ENCODE assay signal across 9 cellular contexts in the genomic region with DNA sequence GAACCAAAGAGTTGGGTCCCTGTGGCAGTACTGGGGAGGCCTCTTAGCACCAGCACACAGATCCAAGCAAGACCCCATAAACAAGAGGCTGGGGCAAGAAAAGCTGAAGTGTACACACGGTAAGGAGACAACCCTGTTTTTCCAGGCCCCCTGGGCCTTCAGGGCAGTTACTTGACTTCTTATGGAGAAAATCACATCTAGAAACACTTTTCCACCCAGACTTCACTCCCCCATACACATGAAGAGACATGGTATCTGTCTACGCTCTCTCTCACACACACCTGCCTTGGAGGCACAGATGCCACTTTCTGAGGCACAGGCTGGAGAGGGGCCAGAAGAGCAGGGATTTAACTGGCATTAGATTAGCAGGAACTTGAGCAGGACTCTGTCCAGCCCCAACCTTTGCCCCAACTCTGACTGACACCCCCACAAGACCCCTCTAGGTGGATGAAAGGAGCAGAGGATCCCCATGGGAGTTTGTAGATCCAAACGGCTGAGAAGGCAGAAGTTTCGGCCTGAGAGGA. TPM values are rescaled to one million over a fixed set of nuclear protein-coding genes. Genes with fewer than 3 reads are reported as not detected.
DNase-seq lines count a peak whose midpoint lies in the region; ATAC-seq and TF ChIP-seq lines count a peak whose summit lies in the region.
"Had no signal": no experiment of that assay in that cellular context is flagged by ENCODE, and none has a peak within 500 bp of the region (broad histone marks: within the 10 kb centered on the region; RNA-seq: fewer than 3 reads in every experiment).

No MANE protein-coding gene starts in this region.

- ATAC-seq in activated naive CD8-positive, alpha-beta T cell treated with anti-CD3 and anti-CD28 coated beads, Interleukin-2, amount 10 ng/mL, durations not matched to agents 7 days and 5 days (ENCODE audit: low read depth): no peak
- ATAC-seq in left lobe of liver (peak; percentile 33), GM21529 (IDR thresholded peaks at IDR 0.05; ENCODE audit: unreplicated experiment) (no peak)

- H3K9me3 ChIP-seq in suprapubic skin: no peaks in the 10 kb centered on the region

- H3K4me3 ChIP-seq in suprapubic skin: peak overlapping the region; percentile 69

- no peak for TF ChIP-seq CTCF in suprapubic skin (IDR thresholded peaks at IDR 0.05)

- peak overlapping the region; percentile 71 for H3K27ac ChIP-seq in suprapubic skin

- H3K27ac Mint-ChIP-seq in activated CD4-positive, alpha-beta T cell treated with anti-CD3 and anti-CD28 coated beads, Interleukin-2, amount 10 ng/mL, durations not matched to agents 7 days and 5 days: peak overlapping the region; percentile 88
- peak overlapping the region; percentile 82 for H3K27ac Mint-ChIP-seq in activated naive CD8-positive, alpha-beta T cell treated with anti-CD3 and anti-CD28 coated beads, Interleukin-2, amount 10 ng/mL, durations not matched to agents 7 days and 5 days

- POLR2A ChIA-PET in activated CD4-positive, alpha-beta T cell treated with anti-CD3 and anti-CD28 coated beads, Interleukin-2, amount 10 ng/mL, durations not matched to agents 7 days and 5 days (lab: Charles Lee): no interaction called here
- POLR2A ChIA-PET in activated naive CD8-positive, alpha-beta T cell treated with anti-CD3 and anti-CD28 coated beads, Interleukin-2, amount 10 ng/mL, durations not matched to agents 7 days and 5 days (lab: Charles Lee): no interaction called here

- peak overlapping the region; percentile 86 for H3K4me3 Mint-ChIP-seq in activated CD4-positive, alpha-beta T cell treated with anti-CD3 and anti-CD28 coated beads, Interleukin-2, amount 10 ng/mL, durations not matched to agents 7 days and 5 days
- peak overlapping the region; percentile 90 for H3K4me3 Mint-ChIP-seq in activated naive CD8-positive, alpha-beta T cell treated with anti-CD3 and anti-CD28 coated beads, Interleukin-2, amount 10 ng/mL, durations not matched to agents 7 days and 5 days

- no peak for TF ChIP-seq POLR2A in suprapubic skin (IDR thresholded peaks at IDR 0.05)

- no peaks in the 10 kb centered on the region for H3K27me3 ChIP-seq in suprapubic skin

- H3K36me3 ChIP-seq in suprapubic skin: peaks cover 17% of the 10 kb centered on the region

- no peak for TF ChIP-seq EP300 in suprapubic skin (IDR thresholded peaks at IDR 0.05)

- CTCF ChIA-PET in activated CD4-positive, alpha-beta T cell treated with anti-CD3 and anti-CD28 coated beads, Interleukin-2, amount 10 ng/mL, durations not matched to agents 7 days and 5 days (lab: Charles Lee): interaction anchor here (1.7 kb wide), 1 partner anchor 10 kb away, joined by 3 read pairs; a partner anchor contains a TSS

- H3K4me1 ChIP-seq in suprapubic skin: peaks cover 57% of the 10 kb centered on the region

- 56% methylated on average over 4 of the region's 4 CpGs for WGBS in suprapubic skin

- no peak for DNase-seq in activated CD4-positive, alpha-beta T cell treated with anti-CD3 and anti-CD28 coated beads, Interleukin-2, amount 10 ng/mL, durations not matched to agents 7 days and 5 days
- DNase-seq in activated CD4-positive, alpha-beta T cell treated with anti-CD3 and anti-CD28 coated beads, Interleukin-2, amount 50 U/mL, for 1 hour: no peak
- no peak for DNase-seq in activated naive CD8-positive, alpha-beta T cell treated with anti-CD3 and anti-CD28 coated beads, Interleukin-2, amount 10 ng/mL, durations not matched to agents 7 days and 5 days
- peak; percentile 80 for DNase-seq in left lobe of liver (ENCODE audit: low spot score)
- DNase-seq in suprapubic skin (ENCODE audit: low spot score in 2 of 2): no peak
- DNase-seq in GM19240 (ENCODE audit: insufficient read length, low spot score): no peak
- no peak for DNase-seq in NCI-H748 treated with DMSO at 0.1 percent for 48 hours (lab: John Stamatoyannopoulos, UW)

- H3K4me1 Mint-ChIP-seq in activated CD4-positive, alpha-beta T cell treated with anti-CD3 and anti-CD28 coated beads, Interleukin-2, amount 10 ng/mL, durations not matched to agents 7 days and 5 days: peaks cover 59% of the 10 kb centered on the region
- H3K4me1 Mint-ChIP-seq in activated naive CD8-positive, alpha-beta T cell treated with anti-CD3 and anti-CD28 coated beads, Interleukin-2, amount 10 ng/mL, durations not matched to agents 7 days and 5 days: peaks cover 53% of the 10 kb centered on the region

- no peaks in the 10 kb centered on the region for H3K27me3 Mint-ChIP-seq in activated CD4-positive, alpha-beta T cell treated with anti-CD3 and anti-CD28 coated beads, Interleukin-2, amount 10 ng/mL, durations not matched to agents 7 days and 5 days
- H3K27me3 Mint-ChIP-seq in activated naive CD8-positive, alpha-beta T cell treated with anti-CD3 and anti-CD28 coated beads, Interleukin-2, amount 10 ng/mL, durations not matched to agents 7 days and 5 days: peaks cover 2% of the 10 kb centered on the region

- H3K36me3 Mint-ChIP-seq in activated CD4-positive, alpha-beta T cell treated with anti-CD3 and anti-CD28 coated beads, Interleukin-2, amount 10 ng/mL, durations not matched to agents 7 days and 5 days (ENCODE audit: low read depth): peaks cover 29% of the 10 kb centered on the region
- H3K36me3 Mint-ChIP-seq in activated naive CD8-positive, alpha-beta T cell treated with anti-CD3 and anti-CD28 coated beads, Interleukin-2, amount 10 ng/mL, durations not matched to agents 7 days and 5 days: peaks cover 11% of the 10 kb centered on the region

- no peaks in the 10 kb centered on the region for H3K9me3 Mint-ChIP-seq in activated CD4-positive, alpha-beta T cell treated with anti-CD3 and anti-CD28 coated beads, Interleukin-2, amount 10 ng/mL, durations not matched to agents 7 days and 5 days
- no peaks in the 10 kb centered on the region for H3K9me3 Mint-ChIP-seq in activated naive CD8-positive, alpha-beta T cell treated with anti-CD3 and anti-CD28 coated beads, Interleukin-2, amount 10 ng/mL, durations not matched to agents 7 days and 5 days

RNA-seq across cellular contexts. Expression of a gene that starts 2.2 kb away (rescaled TPM):
- total RNA-seq in activated CD4-positive, alpha-beta T cell treated with anti-CD3 and anti-CD28 coated beads, Interleukin-2, amount 10 ng/mL, durations not matched to agents 7 days and 5 days: 100 to 1,000 TPM; 173 to 192 TPM
- 100 to 1,000 TPM; 153 TPM for total RNA-seq in activated naive CD8-positive, alpha-beta T cell treated with anti-CD3 and anti-CD28 coated beads, Interleukin-2, amount 10 ng/mL, durations not matched to agents 7 days and 5 days
- total RNA-seq in left lobe of liver (425 TPM), suprapubic skin (10 to 100 TPM; 46.5 to 57.9 (median 51.4) TPM)

RNA-seq across cellular contexts. Expression of a gene that starts 9.6 kb away (rescaled TPM):
- under 1 TPM in 1 of 2 experiments, not detected in 1; 0.10 TPM for total RNA-seq in activated CD4-positive, alpha-beta T cell treated with anti-CD3 and anti-CD28 coated beads, Interleukin-2, amount 10 ng/mL, durations not matched to agents 7 days and 5 days
- not detected for total RNA-seq in activated naive CD8-positive, alpha-beta T cell treated with anti-CD3 and anti-CD28 coated beads, Interleukin-2, amount 10 ng/mL, durations not matched to agents 7 days and 5 days
- 9.3 TPM for total RNA-seq in left lobe of liver
- 10 to 100 TPM; 17.6 to 67.5 (median 45.8) TPM for total RNA-seq in suprapubic skin
- total RNA-seq: pulmonary artery endothelial cell had no signal

RNA-seq across cellular contexts. Expression of a gene that starts 34.2 kb away (rescaled TPM):
- 10 to 100 TPM; 23.9 to 24.3 TPM for total RNA-seq in activated CD4-positive, alpha-beta T cell treated with anti-CD3 and anti-CD28 coated beads, Interleukin-2, amount 10 ng/mL, durations not matched to agents 7 days and 5 days
- 10 to 100 TPM; 11.5 to 12.7 TPM for total RNA-seq in activated naive CD8-positive, alpha-beta T cell treated with anti-CD3 and anti-CD28 coated beads, Interleukin-2, amount 10 ng/mL, durations not matched to agents 7 days and 5 days
- total RNA-seq in left lobe of liver: 23.3 TPM
- total RNA-seq in suprapubic skin: 10 to 100 TPM; 31.7 to 59.1 (median 35.8) TPM

RNA-seq across cellular contexts. Expression of a gene that starts 35.8 kb away (rescaled TPM):
- 10 to 100 TPM; 18.8 to 19.1 TPM for total RNA-seq in activated CD4-positive, alpha-beta T cell treated with anti-CD3 and anti-CD28 coated beads, Interleukin-2, amount 10 ng/mL, durations not matched to agents 7 days and 5 days
- 10 to 100 TPM; 22.9 to 23.2 TPM for total RNA-seq in activated naive CD8-positive, alpha-beta T cell treated with anti-CD3 and anti-CD28 coated beads, Interleukin-2, amount 10 ng/mL, durations not matched to agents 7 days and 5 days
- total RNA-seq in left lobe of liver (12.2 TPM), suprapubic skin (10 to 100 TPM; 16.5 to 24.2 (median 20.4) TPM)

RNA-seq across cellular contexts. Expression of a gene that starts 46.3 kb away (rescaled TPM):
- total RNA-seq in activated CD4-positive, alpha-beta T cell treated with anti-CD3 and anti-CD28 coated beads, Interleukin-2, amount 10 ng/mL, durations not matched to agents 7 days and 5 days: 10 to 100 TPM; 51.1 to 58.1 TPM
- total RNA-seq in activated naive CD8-positive, alpha-beta T cell treated with anti-CD3 and anti-CD28 coated beads, Interleukin-2, amount 10 ng/mL, durations not matched to agents 7 days and 5 days: 10 to 100 TPM; 64.0 to 64.6 TPM
- total RNA-seq in left lobe of liver (14.0 TPM), suprapubic skin (10 to 100 TPM; 25.0 to 61.9 (median 38.5) TPM)
